In the genomic region with DNA sequence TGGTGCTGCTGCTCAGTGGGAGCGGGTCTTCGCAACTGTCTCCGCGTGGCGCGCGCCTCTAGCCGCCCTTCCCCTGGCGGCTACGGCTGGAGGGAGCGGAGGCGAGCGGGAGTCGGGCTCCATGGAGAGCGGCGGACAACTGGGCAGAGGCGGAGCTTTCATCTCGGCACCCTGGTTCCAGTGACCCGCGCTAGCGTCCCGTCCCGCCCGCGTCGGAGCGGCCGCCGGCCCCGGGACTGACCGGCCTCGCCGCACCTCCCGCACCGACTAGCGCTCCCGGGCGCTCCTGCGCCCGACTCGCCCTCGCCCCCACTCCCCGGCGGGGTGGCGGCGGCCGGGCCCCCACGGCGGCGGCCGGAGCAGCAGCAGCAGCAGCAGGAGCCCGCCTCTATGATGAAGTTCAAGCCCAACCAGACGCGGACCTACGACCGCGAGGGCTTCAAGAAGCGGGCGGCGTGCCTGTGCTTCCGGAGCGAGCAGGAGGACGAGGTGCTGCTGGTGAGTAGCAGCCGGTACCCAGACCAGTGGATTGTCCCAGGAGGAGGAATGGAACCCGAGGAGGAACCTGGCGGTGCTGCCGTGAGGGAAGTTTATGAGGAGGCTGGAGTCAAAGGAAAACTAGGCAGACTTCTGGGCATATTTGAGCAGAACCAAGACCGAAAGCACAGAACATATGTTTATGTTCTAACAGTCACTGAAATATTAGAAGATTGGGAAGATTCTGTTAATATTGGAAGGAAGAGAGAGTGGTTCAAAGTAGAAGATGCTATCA, we compare ENCODE assay signal across 10 cellular contexts. TPM values are rescaled to one million over a fixed set of nuclear protein-coding genes. Genes with fewer than 3 reads are reported as not detected.
DNase-seq lines count a peak whose midpoint lies in the region; ATAC-seq and TF ChIP-seq lines count a peak whose summit lies in the region.
"Not testable (repeated sequence)": the region's sequence is repeated elsewhere in the genome, so short reads cannot be mapped to it uniquely, and the experiment has no call there.
"Had no signal": no experiment of that assay in that cellular context is flagged by ENCODE, and none has a peak within 500 bp of the region (broad histone marks: within the 10 kb centered on the region; RNA-seq: fewer than 3 reads in every experiment).

Gene NUDT4B (plus strand): TSS at position 212 of the 772 bp plus-strand sequence. CDS start 179 bp downstream, at position 391.

- not testable (repeated sequence) for TF ChIP-seq CTCF in DND-41 (IDR thresholded peaks at IDR 0.05; ENCODE audit: borderline replicate concordance, extremely low read depth, low read length, poor library complexity, severe bottlenecking); PC-9 (conservative IDR thresholded peaks at IDR 0.05); breast epithelium (IDR thresholded peaks at IDR 0.05); hepatocyte (IDR thresholded peaks at IDR 0.05; ENCODE audit: poor library complexity)

- not testable (repeated sequence) for H3K4me2 ChIP-seq in DND-41 (ENCODE audit: insufficient read depth, low read length); PC-9; hepatocyte

- not testable (repeated sequence) for H3K9me2 ChIP-seq in PC-9 (ENCODE audit: insufficient read depth); hepatocyte (replicated peaks; ENCODE audit: insufficient read depth)

- H4K20me1 ChIP-seq in DND-41 (ENCODE audit: insufficient read depth, low read length); PC-9 (ENCODE audit: insufficient read depth); hepatocyte (ENCODE audit: insufficient read depth, poor library complexity, severe bottlenecking): not testable (repeated sequence)

- H3K9me3 ChIP-seq in DND-41 (ENCODE audit: insufficient read depth, low read length, severe bottlenecking); PC-9 (ENCODE audit: insufficient read depth, low read depth); breast epithelium; hepatocyte (ENCODE audit: low read depth): not testable (repeated sequence)

- TF ChIP-seq POLR2A in breast epithelium (IDR thresholded peaks at IDR 0.05), result not testable (repeated sequence)

- H3K4me1 ChIP-seq in DND-41 (ENCODE audit: insufficient read depth, low read length); PC-9 (replicated peaks; ENCODE audit: insufficient read depth); breast epithelium; hepatocyte (ENCODE audit: insufficient read depth): not testable (repeated sequence)

- not testable (repeated sequence) for H3K9ac ChIP-seq in DND-41 (ENCODE audit: low read depth, low read length)

- not testable (repeated sequence) for H3F3A ChIP-seq in PC-9 (ENCODE audit: insufficient read depth, low read depth)

- TSS peak; percentile 73 for BruUV-seq in PC-9 (replicated peaks; lab: Mats Ljungman, UMichigan)

- not testable (repeated sequence) for H3K36me3 ChIP-seq in DND-41 (ENCODE audit: insufficient read depth, low read length); H7 (replicated peaks; ENCODE audit: control insufficient read depth, insufficient read depth, low read length); PC-9 (ENCODE audit: low read depth); breast epithelium; hepatocyte (replicated peaks; ENCODE audit: insufficient read depth, low read depth)

- H3K79me2 ChIP-seq in DND-41 (ENCODE audit: insufficient read depth, low read length); PC-9 (ENCODE audit: low read depth); hepatocyte: not testable (repeated sequence)

- ATAC-seq in DND-41 (ENCODE audit: insufficient read depth, low read depth) (peak; percentile 61), GM19395 (IDR thresholded peaks at IDR 0.05; ENCODE audit: unreplicated experiment) (peak; percentile 55), HG03108 (IDR thresholded peaks at IDR 0.05; ENCODE audit: unreplicated experiment) (peak; percentile 24), sciatic nerve (peak; percentile 65)

- no CpG with 5 or more reads among the region's 68 CpGs for WGBS in hepatocyte (ENCODE audit: low lambda C conversion rate, missing lambda C conversion rate)

- H3K4me3 ChIP-seq in DND-41 (ENCODE audit: low read depth in 1 of 2, low read length in 2 of 2); H7 (ENCODE audit: insufficient read depth, low read depth, low read length); PC-9; breast epithelium; hepatocyte: not testable (repeated sequence)

- DNase-seq in DND-41; H7; PC-9; breast epithelium (ENCODE audit: low spot score in 2 of 2); hepatocyte (ENCODE audit: low spot score); sciatic nerve (ENCODE audit: low spot score): not testable (repeated sequence)

- H3K27ac ChIP-seq in DND-41 (ENCODE audit: low read length); PC-9; breast epithelium; hepatocyte: not testable (repeated sequence)

- CTCF ChIA-PET in PC-9 (lab: Charles Lee), result not testable (repeated sequence)

- intact Hi-C loops in PC-9 (cut with micrococcal nuclease; ENCODE audit: unreplicated experiment); breast epithelium (cut with DNase I; ENCODE audit: low total_unique reads); sciatic nerve (cut with DNase I): not testable (repeated sequence)

- not testable (repeated sequence) for H3K27me3 ChIP-seq in DND-41 (ENCODE audit: insufficient read depth, low read length, poor library complexity); H7 (ENCODE audit: control insufficient read depth, insufficient read depth, low read length); PC-9 (ENCODE audit: insufficient read depth, low read depth); breast epithelium; hepatocyte

- POLR2A ChIA-PET in PC-9 (lab: Charles Lee; ENCODE audit: unreplicated experiment), result not testable (repeated sequence)

- H2AFZ ChIP-seq in DND-41 (ENCODE audit: low read depth, low read length); PC-9; hepatocyte: not testable (repeated sequence)

RNA-seq across cellular contexts. Expression of gene NUDT4B, which starts in this region (rescaled TPM):
- 19.3 and 35.4 TPM in 2 replicates for total RNA-seq in H7 (2014; rRNA removed; shearing (Covaris generic))
- not detected in 2 replicates for total RNA-seq in PC-9 (2021)
- 10 to 100 TPM in 2 of 3 donors, 1 to 10 TPM in 1; 7.9 to 47.5 (median 40.0) TPM for total RNA-seq in breast epithelium
- total RNA-seq in hepatocyte, result 107 and 127 TPM in 2 replicates
- 11.6 and 14.8 TPM in 2 replicates for polyA plus RNA-seq in hepatocyte
- total RNA-seq in sciatic nerve, result not detected
- total RNA-seq: left ventricle myocardium inferior, osteocyte had no signal

Comparison
In these comparisons a context has a peak if more than half of its experiments do, and no peak if none do; other contexts are left out.
1. Peak in ATAC-seq in sciatic nerve; RNA of the gene not detected or under 1 TPM.